16 cellular contexts compared by ENCODE assay signal in the genomic region with DNA sequence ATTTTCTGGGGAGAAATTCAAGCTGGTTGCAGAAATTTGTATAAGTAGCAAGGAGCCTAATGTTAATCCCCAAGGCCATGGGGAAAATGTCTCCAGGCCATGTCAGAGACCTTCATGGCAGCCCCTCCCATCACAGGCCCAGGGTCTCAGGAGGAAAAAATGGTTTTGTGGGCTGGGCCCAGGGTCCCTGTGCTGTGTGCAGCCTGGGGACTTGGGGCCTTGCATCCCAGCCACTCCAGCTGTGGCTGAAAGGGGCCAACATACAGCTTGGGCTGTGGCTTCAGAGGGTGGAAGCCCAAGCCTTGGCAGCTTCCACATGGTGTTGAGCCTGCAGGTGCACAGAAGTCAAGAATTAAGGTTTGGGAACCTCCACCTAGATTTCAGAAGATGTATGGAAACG. TPM values are rescaled to one million over a fixed set of nuclear protein-coding genes. Genes with fewer than 3 reads are reported as not detected.
DNase-seq lines count a peak whose midpoint lies in the region; TF ChIP-seq lines count a peak whose summit lies in the region.
"Not testable (repeated sequence)": the region's sequence is repeated elsewhere in the genome, so short reads cannot be mapped to it uniquely, and the experiment has no call there.
"Had no signal": no experiment of that assay in that cellular context is flagged by ENCODE, and none has a peak within 500 bp of the region (broad histone marks: within the 10 kb centered on the region; RNA-seq: fewer than 3 reads in every experiment).

No MANE protein-coding gene starts in this region.

- H3K4me1 ChIP-seq in HEK293 (ENCODE audit: control insufficient read depth, insufficient read depth, low read length): not testable (repeated sequence)

- not testable (repeated sequence) for H3K27ac Mint-ChIP-seq in endothelial cell (ENCODE audit: unreplicated experiment); type B pancreatic cell

- H3K36me3 Mint-ChIP-seq in endothelial cell (ENCODE audit: low read depth, unreplicated experiment); type B pancreatic cell: not testable (repeated sequence)

- H3K9me3 Mint-ChIP-seq in endothelial cell (ENCODE audit: unreplicated experiment); type B pancreatic cell: not testable (repeated sequence)

- TF ChIP-seq CTCF in HEK293 (tag by site-specific recombination; IDR thresholded peaks at IDR 0.05); endothelial cell (IDR thresholded peaks at IDR 0.05; ENCODE audit: unreplicated experiment); type B pancreatic cell (conservative IDR thresholded peaks at IDR 0.05): not testable (repeated sequence)

- not testable (repeated sequence) for H3K27me3 Mint-ChIP-seq in endothelial cell (ENCODE audit: unreplicated experiment)
- H3K27me3 Mint-ChIP-seq in type B pancreatic cell: peaks cover 37% of the 10 kb centered on the region

- DNase-seq in endothelial cell (ENCODE audit: low spot score): not testable (repeated sequence)
- DNase-seq in mesenteric fat pad (ENCODE audit: low spot score) (peak; percentile 65), type B pancreatic cell (ENCODE audit: extremely low spot score, unreplicated experiment) (peak; percentile 60), ureter (ENCODE audit: low spot score) (peak; percentile 6)

- H3K36me3 ChIP-seq in HEK293 (ENCODE audit: control insufficient read depth in 2 of 2, insufficient read depth in 1 of 2, low read length in 2 of 2): not testable (repeated sequence)

- not testable (repeated sequence) for H3K27ac ChIP-seq in HEK293 (ENCODE audit: extremely low read depth, low read depth, low read length)

- CTCF ChIA-PET in HEK293 (lab: Yijun Ruan, JAX): interaction anchor here (1.0 kb wide), 1 partner anchor 23 kb away, joined by 3 read pairs; no protein-coding TSS in a partner anchor

- H3K4me1 Mint-ChIP-seq in endothelial cell (ENCODE audit: unreplicated experiment); type B pancreatic cell (ENCODE audit: unreplicated experiment): not testable (repeated sequence)

- peak overlapping the region; percentile 7 for H3K4me3 Mint-ChIP-seq in endothelial cell (ENCODE audit: unreplicated experiment)
- not testable (repeated sequence) for H3K4me3 Mint-ChIP-seq in type B pancreatic cell

- not testable (repeated sequence) for H3K4me3 ChIP-seq in HEK293 (ENCODE audit: low read depth, low read length)

- POLR2A ChIA-PET in HEK293 (lab: Yijun Ruan, JAX): not testable (repeated sequence)

- H3K9me3 ChIP-seq in HEK293 (ENCODE audit: control insufficient read depth, insufficient read depth, low read depth, low read length): not testable (repeated sequence)

TF ChIP-seq in HEK293, 187 proteins besides CTCF, POLR2A, EP300 and RAD21:
- TF ChIP-seq ZNF585B (tag by site-specific recombination; IDR thresholded peaks at IDR 0.05): peak; percentile 84

RNA-seq across cellular contexts. Expression of gene BPIFB4, which starts 42.9 kb away (rescaled TPM):
- 2.1 TPM for total RNA-seq in endothelial cell (ENCODE audit: unreplicated experiment)
- not detected for total RNA-seq in mesenteric fat pad
- total RNA-seq in type B pancreatic cell (ENCODE audit: low replicate concordance): not detected in 2 replicates
- total RNA-seq in ureter: not detected
- total RNA-seq: A172; A673; B cell; Caco-2; Calu3; CD4-positive, alpha-beta memory T cell; CD4-positive, alpha-beta T cell; CD4-positive, CD25-positive, alpha-beta regulatory T cell; CD8-positive, alpha-beta memory T cell; CD8-positive, alpha-beta T cell; Daoy had no signal

RNA-seq across cellular contexts. Expression of gene BPIFA2, which starts 45.7 kb away (rescaled TPM):
- not detected for total RNA-seq in endothelial cell (ENCODE audit: unreplicated experiment)
- not detected for total RNA-seq in mesenteric fat pad
- not detected in 2 replicates for total RNA-seq in type B pancreatic cell (ENCODE audit: low replicate concordance)
- total RNA-seq in ureter: not detected
- total RNA-seq: A172; A673; B cell; Caco-2; Calu3; CD4-positive, alpha-beta memory T cell; CD4-positive, alpha-beta T cell; CD4-positive, CD25-positive, alpha-beta regulatory T cell; CD8-positive, alpha-beta memory T cell; CD8-positive, alpha-beta T cell; Daoy had no signal
